Comparison of ENCODE assay signal across 30 cellular contexts in the genomic region with DNA sequence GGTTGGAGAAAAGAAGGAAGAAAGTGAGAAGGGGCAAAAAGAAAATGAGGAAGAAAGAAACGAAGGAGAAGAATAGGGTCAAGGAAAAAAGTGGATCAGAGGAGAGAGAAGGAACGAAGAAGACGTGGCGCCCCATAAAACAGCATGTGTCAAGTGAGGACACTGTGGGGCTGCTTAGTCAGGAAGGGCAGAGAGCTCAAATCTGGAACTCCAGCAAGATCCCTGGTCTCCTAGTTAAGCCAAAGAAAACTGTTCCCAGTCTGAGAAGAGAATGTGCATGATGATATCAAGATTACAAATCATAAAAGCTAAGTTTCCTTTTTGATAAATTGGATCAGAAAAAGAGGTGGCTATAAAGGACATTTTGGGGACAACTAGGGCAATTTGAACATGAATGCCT. TPM values are rescaled to one million over a fixed set of nuclear protein-coding genes. Genes with fewer than 3 reads are reported as not detected.
A peak's percentile ranks its signal among the peaks of the same experiment; 100 is the strongest.
DNase-seq lines count a peak whose midpoint lies in the region; ATAC-seq and TF ChIP-seq lines count a peak whose summit lies in the region.
"Had no signal": no experiment of that assay in that cellular context is flagged by ENCODE, and none has a peak within 500 bp of the region (broad histone marks: within the 10 kb centered on the region; RNA-seq: fewer than 3 reads in every experiment).

No MANE protein-coding gene starts in this region.

- intact Hi-C loops in CD8-positive, alpha-beta T cell (cut with DNase I, micrococcal nuclease): no loop called here
- intact Hi-C loops in A673 (cut with micrococcal nuclease; ENCODE audit: unreplicated experiment): no loop called here

- TF ChIP-seq CTCF in HFFc6 (IDR thresholded peaks at IDR 0.05): no peak
- TF ChIP-seq CTCF in endodermal cell (conservative IDR thresholded peaks at IDR 0.05): no peak
- TF ChIP-seq CTCF in osteocyte (IDR thresholded peaks at IDR 0.05): no peak
- TF ChIP-seq CTCF in CD8-positive, alpha-beta T cell (IDR thresholded peaks at IDR 0.05): no peak
- no peak for TF ChIP-seq CTCF in progenitor cell of endocrine pancreas (IDR thresholded peaks at IDR 0.05; ENCODE audit: unreplicated experiment)
- no peak for TF ChIP-seq CTCF in A673 (conservative IDR thresholded peaks at IDR 0.05; ENCODE audit: low read depth, low read length)

- POLR2A ChIA-PET in CD8-positive, alpha-beta T cell (lab: Charles Lee): no interaction called here
- POLR2A ChIA-PET in A673 (lab: Charles Lee; ENCODE audit: low non-redundant PET): no interaction called here

- CTCF ChIA-PET in CD8-positive, alpha-beta T cell (lab: Charles Lee): no interaction called here
- CTCF ChIA-PET in A673 (lab: Charles Lee): no interaction called here

- H3K27ac ChIP-seq in endodermal cell (ENCODE audit: low read depth, low read length) (no peak overlapping the region), A673 (ENCODE audit: low read depth, low read length, poor library complexity, severe bottlenecking) (no peak overlapping the region)
- no peak overlapping the region for H3K27ac ChIP-seq in CD8-positive, alpha-beta T cell (ENCODE audit: low read depth, low read length)
- H3K27ac ChIP-seq: BLaER1, body of pancreas, psoas muscle, RWPE1, upper lobe of right lung had no signal

- DNase-seq in AG08395 (ENCODE audit: low spot score) (peak; percentile 46), HFFc6 (no peak), endodermal cell (no peak), osteocyte (ENCODE audit: extremely low spot score, unreplicated experiment) (no peak), progenitor cell of endocrine pancreas (ENCODE audit: low spot score, unreplicated experiment) (no peak), A673 (ENCODE audit: low spot score) (no peak)
- no peak for DNase-seq in stimulated activated CD4-positive, alpha-beta T cell treated with anti-CD3 and anti-CD28 coated beads, Interleukin-4, amount 100 ng/mL, for 24 hours
- no peak for DNase-seq in CD8-positive, alpha-beta T cell
- DNase-seq: activated CD4-positive, alpha-beta T cell treated with anti-CD3 and anti-CD28 coated beads for 1 hour; activated gamma-delta T cell; activated T-cell treated with anti-CD3 and anti-CD28 coated beads, Interleukin-2, amount 50 U/mL, for 1 hour; body of pancreas; COR-L47; DMS79 treated with DMSO at 0.1 percent for 48 hours; effector memory CD4-positive, alpha-beta T cell; foreskin melanocyte; KG1; mesendoderm; NCI-H1436; NCI-H774; psoas muscle; SK-N-SH; stomach; upper lobe of right lung had no signal

- no peaks in the 10 kb centered on the region for H3K9me3 Mint-ChIP-seq in HFFc6
- peaks cover 5% of the 10 kb centered on the region for H3K9me3 Mint-ChIP-seq in endodermal cell
- H3K9me3 Mint-ChIP-seq in osteocyte (ENCODE audit: unreplicated experiment): peaks cover 6% of the 10 kb centered on the region
- no peaks in the 10 kb centered on the region for H3K9me3 Mint-ChIP-seq in CD8-positive, alpha-beta T cell
- H3K9me3 Mint-ChIP-seq in progenitor cell of endocrine pancreas (ENCODE audit: low read depth): peaks cover 9% of the 10 kb centered on the region

- H3K9me3 ChIP-seq in endodermal cell (ENCODE audit: control insufficient read depth, low read length) (no peaks in the 10 kb centered on the region), A673 (ENCODE audit: low read depth, low read length, poor library complexity, severe bottlenecking) (no peaks in the 10 kb centered on the region)
- no peaks in the 10 kb centered on the region for H3K9me3 ChIP-seq in CD8-positive, alpha-beta T cell (ENCODE audit: low read length)
- H3K9me3 ChIP-seq: body of pancreas, psoas muscle, SK-N-SH, stomach, upper lobe of right lung had no signal

- peaks cover 39% of the 10 kb centered on the region for H3K36me3 Mint-ChIP-seq in HFFc6 (ENCODE audit: low read depth)
- peaks cover 13% of the 10 kb centered on the region for H3K36me3 Mint-ChIP-seq in endodermal cell (ENCODE audit: low read depth)
- H3K36me3 Mint-ChIP-seq in osteocyte (ENCODE audit: unreplicated experiment): peaks cover 9% of the 10 kb centered on the region
- no peaks in the 10 kb centered on the region for H3K36me3 Mint-ChIP-seq in CD8-positive, alpha-beta T cell
- H3K36me3 Mint-ChIP-seq in progenitor cell of endocrine pancreas (ENCODE audit: insufficient read depth): peaks cover 6% of the 10 kb centered on the region

- H3K27ac Mint-ChIP-seq in HFFc6: peak overlapping the region; percentile 86
- H3K27ac Mint-ChIP-seq in endodermal cell: peak overlapping the region; percentile 20
- H3K27ac Mint-ChIP-seq in osteocyte (ENCODE audit: unreplicated experiment): peak overlapping the region; percentile 87
- H3K27ac Mint-ChIP-seq in CD8-positive, alpha-beta T cell: no peak overlapping the region
- no peak overlapping the region for H3K27ac Mint-ChIP-seq in progenitor cell of endocrine pancreas
- H3K27ac Mint-ChIP-seq: T-helper 1 cell treated with Interleukin-12 subunit alpha and Interleukin-12 subunit beta and Interleukin-4 antibody, amounts not matched to agents 30 μg/mL and 1 μg/mL, for 36 hours had no signal

- 97 to 98% methylated on average over 4 of the region's 4 CpGs for WGBS in endodermal cell (ENCODE audit: insufficient coverage in 1 of 2, insufficient read length in 1 of 2), 2 experiments

- H3K4me3 ChIP-seq in endodermal cell (ENCODE audit: low read length) (no peak overlapping the region), A673 (ENCODE audit: low read depth, low read length, poor library complexity, severe bottlenecking) (no peak overlapping the region)
- no peak overlapping the region for H3K4me3 ChIP-seq in CD8-positive, alpha-beta T cell (ENCODE audit: low read depth, low read length)
- H3K4me3 ChIP-seq: BLaER1, body of pancreas, psoas muscle, skin epidermis, stomach, upper lobe of right lung had no signal

- H3K4me1 ChIP-seq in endodermal cell (ENCODE audit: control insufficient read depth, insufficient read depth, low read length): peaks cover 16% of the 10 kb centered on the region
- H3K4me1 ChIP-seq in CD8-positive, alpha-beta T cell (ENCODE audit: insufficient read depth, low read length): peaks cover 5% of the 10 kb centered on the region
- peaks cover 21% of the 10 kb centered on the region for H3K4me1 ChIP-seq in A673 (ENCODE audit: insufficient read depth, low read length, poor library complexity, severe bottlenecking)
- H3K4me1 ChIP-seq: BLaER1 had no signal

- H3K9ac ChIP-seq in endodermal cell (ENCODE audit: extremely low read depth, low read length, poor library complexity, severe bottlenecking): no peak overlapping the region
- H3K9ac ChIP-seq: BLaER1 had no signal

- no peaks in the 10 kb centered on the region for H3K27me3 ChIP-seq in endodermal cell (ENCODE audit: control insufficient read depth, insufficient read depth, low read length, poor library complexity, severe bottlenecking)
- H3K27me3 ChIP-seq in CD8-positive, alpha-beta T cell (ENCODE audit: insufficient read depth, low read length): no peaks in the 10 kb centered on the region
- no peaks in the 10 kb centered on the region for H3K27me3 ChIP-seq in A673 (replicated peaks; ENCODE audit: insufficient read depth, low read depth, low read length, poor library complexity)
- H3K27me3 ChIP-seq: BLaER1, body of pancreas, stomach, upper lobe of right lung had no signal

- no TSS peak for BruUV-seq in A673 (replicated peaks; lab: Mats Ljungman, UMichigan)

- H3K4me3 Mint-ChIP-seq in HFFc6 (peak overlapping the region; percentile 53), endodermal cell (no peak overlapping the region), osteocyte (ENCODE audit: unreplicated experiment) (no peak overlapping the region), progenitor cell of endocrine pancreas (ENCODE audit: low read depth) (no peak overlapping the region)
- no peak overlapping the region for H3K4me3 Mint-ChIP-seq in CD8-positive, alpha-beta T cell
- H3K4me3 Mint-ChIP-seq: T-helper 1 cell treated with Interleukin-12 subunit alpha and Interleukin-12 subunit beta and Interleukin-4 antibody, amounts not matched to agents 30 μg/mL and 1 μg/mL, for 36 hours had no signal

- H3K27me3 Mint-ChIP-seq in HFFc6 (ENCODE audit: insufficient read depth) (no peaks in the 10 kb centered on the region; the same call in none of the 2 replicates), endodermal cell (ENCODE audit: insufficient read depth) (no peaks in the 10 kb centered on the region), osteocyte (ENCODE audit: unreplicated experiment) (no peaks in the 10 kb centered on the region), progenitor cell of endocrine pancreas (no peaks in the 10 kb centered on the region)
- H3K27me3 Mint-ChIP-seq in CD8-positive, alpha-beta T cell (ENCODE audit: low read depth): no peaks in the 10 kb centered on the region

- H3K36me3 ChIP-seq in endodermal cell (ENCODE audit: control insufficient read depth, insufficient read depth, low read length): peaks cover 6% of the 10 kb centered on the region
- H3K36me3 ChIP-seq in CD8-positive, alpha-beta T cell (ENCODE audit: insufficient read depth, low read length): no peaks in the 10 kb centered on the region
- H3K36me3 ChIP-seq in A673 (ENCODE audit: insufficient read depth, low read length, poor library complexity, severe bottlenecking): no peaks in the 10 kb centered on the region
- H3K36me3 ChIP-seq: stomach, upper lobe of right lung had no signal

- peaks cover 65% of the 10 kb centered on the region for H3K4me1 Mint-ChIP-seq in HFFc6 (ENCODE audit: low read depth)
- H3K4me1 Mint-ChIP-seq in endodermal cell: peaks cover 37% of the 10 kb centered on the region
- peaks cover 77% of the 10 kb centered on the region for H3K4me1 Mint-ChIP-seq in osteocyte (ENCODE audit: unreplicated experiment)
- peaks cover 25% of the 10 kb centered on the region for H3K4me1 Mint-ChIP-seq in CD8-positive, alpha-beta T cell (ENCODE audit: low read depth)
- H3K4me1 Mint-ChIP-seq in progenitor cell of endocrine pancreas (ENCODE audit: low read depth): peaks cover 32% of the 10 kb centered on the region

- ATAC-seq in CD8-positive, alpha-beta T cell: no peak
- ATAC-seq: body of pancreas, esophagus mucosa, HCT116, psoas muscle, upper lobe of right lung had no signal

RNA-seq across cellular contexts. Expression of a gene that starts 33.0 kb away (rescaled TPM):
- 100 to 1,000 TPM; 112 to 139 (median 123) TPM for total RNA-seq in HFFc6 (2021; fragmentation: NEBNext Ultra II Directional; extraction: Animal tissue kit (Norgen Biotek cat#: 25700))
- 10 to 100 TPM; 48.2 to 80.2 TPM for total RNA-seq in endodermal cell
- 28.1 TPM for polyA plus RNA-seq in endodermal cell (2013, experiment 1 of 2)
- 28.2 TPM for polyA plus RNA-seq in endodermal cell (2013, experiment 2 of 2)
- 143 and 144 TPM in 2 replicates for total RNA-seq in osteocyte
- total RNA-seq in CD8-positive, alpha-beta T cell: 10 to 100 TPM; 11.9 to 12.6 TPM
- total RNA-seq in progenitor cell of endocrine pancreas: 65.9 and 66.9 TPM in 2 replicates
- 17.0 and 20.4 TPM in 2 replicates for total RNA-seq in A673 (2021)

Comparison
In these comparisons a context has a peak if more than half of its experiments do, and no peak if none do; other contexts are left out.
1. H3K27ac Mint-ChIP-seq: peak in HFFc6 (single experiment), endodermal cell (single experiment) and osteocyte (single experiment); none in CD8-positive, alpha-beta T cell (single experiment) and progenitor cell of endocrine pancreas (single experiment).